In the genomic region with DNA sequence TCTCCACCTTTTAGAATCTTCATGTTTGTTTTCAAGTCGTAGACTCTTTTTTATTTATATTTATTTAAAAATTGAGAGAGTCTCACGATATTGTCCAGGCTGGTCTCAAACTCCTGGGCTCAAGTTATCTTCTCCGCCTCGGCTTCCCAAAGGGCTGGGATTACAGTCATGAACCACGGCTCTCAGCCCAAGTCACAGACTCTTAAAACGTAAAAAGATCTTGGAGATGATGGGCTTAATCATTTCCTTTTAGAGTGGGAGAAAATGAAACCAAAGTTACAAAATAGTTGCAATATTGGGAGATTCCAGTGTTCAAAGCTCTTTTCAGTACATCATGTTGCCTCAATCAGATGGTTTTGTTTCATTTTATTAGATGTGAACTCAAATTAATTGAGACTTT, we compare ENCODE assay signal across 24 cellular contexts.
DNase-seq lines count a peak whose midpoint lies in the region; ATAC-seq and TF ChIP-seq lines count a peak whose summit lies in the region.
"Had no signal": no experiment of that assay in that cellular context is flagged by ENCODE, and none has a peak within 500 bp of the region (broad histone marks: within the 10 kb centered on the region; RNA-seq: fewer than 3 reads in every experiment).

No MANE protein-coding gene starts in this region.

- H3K36me3 ChIP-seq in SK-N-SH (replicated peaks in 1 of 2; ENCODE audit: control insufficient read depth in 1 of 2, insufficient read depth in 2 of 2, low read length in 1 of 2) = no peaks in the 10 kb centered on the region
- no peaks in the 10 kb centered on the region for H3K36me3 ChIP-seq in adrenal gland (replicated peaks in 1 of 2)
- H3K36me3 ChIP-seq: HAP-1, sigmoid colon had no signal

- no peaks in the 10 kb centered on the region for H3K9me2 ChIP-seq in SK-N-SH

- no peak for TF ChIP-seq CTCF in SK-N-SH (IDR thresholded peaks at IDR 0.05)
- no peak for TF ChIP-seq CTCF in adrenal gland (IDR thresholded peaks at IDR 0.05)

- CTCF ChIA-PET in SK-N-SH (lab: Yijun Ruan, JAX) = no interaction called here
- CTCF ChIA-PET in activated CD8-positive, alpha-beta T cell treated with anti-CD3 and anti-CD28 coated beads, Interleukin-2, amount 10 ng/mL, durations not matched to agents 7 days and 5 days (lab: Charles Lee) = no interaction called here

- peaks cover 0 to 4% of the 10 kb centered on the region in 2 experiments; a peak in 2 of 4 replicates for H3K4me1 ChIP-seq in SK-N-SH (ENCODE audit: control insufficient read depth in 1 of 2, insufficient read depth in 2 of 2, low read depth in 1 of 2, low read length in 1 of 2)
- peaks cover 0 to 8% of the 10 kb centered on the region in 2 donors for H3K4me1 ChIP-seq in adrenal gland (replicated peaks in 1 of 2)

- H3K36me3 Mint-ChIP-seq in activated CD8-positive, alpha-beta T cell treated with anti-CD3 and anti-CD28 coated beads, Interleukin-2, amount 10 ng/mL, durations not matched to agents 7 days and 5 days (ENCODE audit: low read depth) = no peaks in the 10 kb centered on the region

- DNase-seq in SK-N-SH (no peak), OCI-M1 (lab: John Stamatoyannopoulos, UW) (peak; percentile 24), fibroblast of peridontal ligament (ENCODE audit: extremely low read depth) (peak; percentile 48), stromal cell of bone marrow (ENCODE audit: low read depth) (peak; percentile 18), NCI-H2171 (lab: John Stamatoyannopoulos, UW) (no peak), adrenal gland (no peak)
- no peak for DNase-seq in activated CD8-positive, alpha-beta T cell treated with anti-CD3 and anti-CD28 coated beads, Interleukin-2, amount 10 ng/mL, durations not matched to agents 7 days and 5 days
- DNase-seq: activated CD4-positive, alpha-beta T cell treated with anti-CD3 and anti-CD28 coated beads, Interleukin-2, amount 50 U/mL, for 1 hour; activated effector memory CD4-positive, alpha-beta T cell treated with anti-CD3 and anti-CD28 coated beads, Interleukin-2, amount 50 U/mL, for 16 hours; anterior cingulate cortex; effector memory CD4-positive, alpha-beta T cell; GF-D8; hippocampal formation; mammary epithelial cell; NCI-H1048; NCI-H2029; NCI-H446; sigmoid colon; stimulated activated CD4-positive, alpha-beta T cell treated with anti-CD3 and anti-CD28 coated beads, Interleukin-2, amount 100 ng/mL, for 24 hours had no signal

- no peak overlapping the region for H3K4me2 ChIP-seq in SK-N-SH

- no peaks in the 10 kb centered on the region for H3K79me2 ChIP-seq in SK-N-SH (ENCODE audit: insufficient read depth)

- H3K4me3 ChIP-seq in SK-N-SH (ENCODE audit: low read depth in 2 of 2, low read length in 1 of 2) (no peak overlapping the region), adrenal gland (no peak overlapping the region)
- H3K4me3 ChIP-seq: HAP-1, sigmoid colon had no signal

- 79% methylated on average over 6 of the region's 6 CpGs for WGBS in SK-N-SH (ENCODE audit: low lambda C conversion rate)
- 72 to 85% (median 81%) methylated on average over 6 of the region's 6 CpGs for WGBS in adrenal gland, 4 donors

- no peak for TF ChIP-seq RAD21 in SK-N-SH (IDR thresholded peaks at IDR 0.05; ENCODE audit: low read length)

- H3K9ac ChIP-seq in SK-N-SH = no peak overlapping the region

- H3K9me3 ChIP-seq in SK-N-SH (no peaks in the 10 kb centered on the region), adrenal gland (replicated peaks in 1 of 3) (no peaks in the 10 kb centered on the region)
- H3K9me3 ChIP-seq: HAP-1, sigmoid colon had no signal

- peak overlapping the region; percentile 78; the same call in 1 of the 2 replicates for H2AFZ ChIP-seq in SK-N-SH (ENCODE audit: low read depth)

- H3K4me3 Mint-ChIP-seq in activated CD8-positive, alpha-beta T cell treated with anti-CD3 and anti-CD28 coated beads, Interleukin-2, amount 10 ng/mL, durations not matched to agents 7 days and 5 days = no peak overlapping the region
- H3K4me3 Mint-ChIP-seq: stimulated activated naive CD8-positive, alpha-beta T cell treated with anti-CD3 and anti-CD28 coated beads, Interleukin-15, Interleukin-2, amounts not matched to agents 100 ng/mL and 50 ng/mL, for 24 hours had no signal

- TF ChIP-seq EP300 in SK-N-SH (IDR thresholded peaks at IDR 0.05; ENCODE audit: borderline replicate concordance in 1 of 2, low read depth in 1 of 2, low read length in 1 of 2) = no peak

- POLR2A ChIA-PET in SK-N-SH (lab: Yijun Ruan, JAX) = no interaction called here
- POLR2A ChIA-PET in activated CD8-positive, alpha-beta T cell treated with anti-CD3 and anti-CD28 coated beads, Interleukin-2, amount 10 ng/mL, durations not matched to agents 7 days and 5 days (lab: Charles Lee) = no interaction called here

- ATAC-seq in SK-N-SH treated with all-trans-retinoic acid at 6 μM for 48 hours = no peak
- no peak for ATAC-seq in activated CD8-positive, alpha-beta T cell treated with anti-CD3 and anti-CD28 coated beads, Interleukin-2, amount 10 ng/mL, durations not matched to agents 7 days and 5 days

- intact Hi-C loops in adrenal gland (cut with DNase I) = no loop called here

- no peaks in the 10 kb centered on the region for H3K27me3 Mint-ChIP-seq in activated CD8-positive, alpha-beta T cell treated with anti-CD3 and anti-CD28 coated beads, Interleukin-2, amount 10 ng/mL, durations not matched to agents 7 days and 5 days (ENCODE audit: low read depth)
- H3K27me3 Mint-ChIP-seq: stimulated activated naive CD8-positive, alpha-beta T cell treated with anti-CD3 and anti-CD28 coated beads, Interleukin-15, Interleukin-2, amounts not matched to agents 100 ng/mL and 50 ng/mL, for 24 hours had no signal

- no peaks in the 10 kb centered on the region for H4K20me1 ChIP-seq in SK-N-SH (ENCODE audit: insufficient read depth)

- H3F3A ChIP-seq in SK-N-SH (replicated peaks; ENCODE audit: insufficient read depth) = no peaks in the 10 kb centered on the region

- no peak overlapping the region for H3K27ac ChIP-seq in SK-N-SH (ENCODE audit: low read depth in 2 of 2, low read length in 1 of 2)
- no peak overlapping the region for H3K27ac ChIP-seq in adrenal gland
- H3K27ac ChIP-seq: C4-2B, RWPE1, sigmoid colon had no signal

- H3K4me1 Mint-ChIP-seq in activated CD8-positive, alpha-beta T cell treated with anti-CD3 and anti-CD28 coated beads, Interleukin-2, amount 10 ng/mL, durations not matched to agents 7 days and 5 days (ENCODE audit: low read depth) = peaks cover 15% of the 10 kb centered on the region

- H3K27ac Mint-ChIP-seq in activated CD8-positive, alpha-beta T cell treated with anti-CD3 and anti-CD28 coated beads, Interleukin-2, amount 10 ng/mL, durations not matched to agents 7 days and 5 days = no peak overlapping the region
- H3K27ac Mint-ChIP-seq: stimulated activated naive CD8-positive, alpha-beta T cell treated with anti-CD3 and anti-CD28 coated beads, Interleukin-15, Interleukin-2, amounts not matched to agents 100 ng/mL and 50 ng/mL, for 24 hours had no signal

- no peaks in the 10 kb centered on the region for H3K27me3 ChIP-seq in SK-N-SH (ENCODE audit: insufficient read depth)
- H3K27me3 ChIP-seq in adrenal gland = no peaks in the 10 kb centered on the region
- H3K27me3 ChIP-seq: sigmoid colon had no signal

- no peaks in the 10 kb centered on the region for H3K9me3 Mint-ChIP-seq in activated CD8-positive, alpha-beta T cell treated with anti-CD3 and anti-CD28 coated beads, Interleukin-2, amount 10 ng/mL, durations not matched to agents 7 days and 5 days (ENCODE audit: insufficient read depth)
- H3K9me3 Mint-ChIP-seq: stimulated activated naive CD8-positive, alpha-beta T cell treated with anti-CD3 and anti-CD28 coated beads, Interleukin-15, Interleukin-2, amounts not matched to agents 100 ng/mL and 50 ng/mL, for 24 hours had no signal

- no peak for TF ChIP-seq POLR2A in adrenal gland (IDR thresholded peaks at IDR 0.05)

TF ChIP-seq in SK-N-SH treated with all-trans-retinoic acid at 6 μM for 48 hours, 23 proteins besides CTCF, POLR2A, EP300 and RAD21:
- TF ChIP-seq OSR1 (CRISPR knock-in tag; IDR thresholded peaks at IDR 0.05) = no peak
- TF ChIP-seq, protein P1, sequence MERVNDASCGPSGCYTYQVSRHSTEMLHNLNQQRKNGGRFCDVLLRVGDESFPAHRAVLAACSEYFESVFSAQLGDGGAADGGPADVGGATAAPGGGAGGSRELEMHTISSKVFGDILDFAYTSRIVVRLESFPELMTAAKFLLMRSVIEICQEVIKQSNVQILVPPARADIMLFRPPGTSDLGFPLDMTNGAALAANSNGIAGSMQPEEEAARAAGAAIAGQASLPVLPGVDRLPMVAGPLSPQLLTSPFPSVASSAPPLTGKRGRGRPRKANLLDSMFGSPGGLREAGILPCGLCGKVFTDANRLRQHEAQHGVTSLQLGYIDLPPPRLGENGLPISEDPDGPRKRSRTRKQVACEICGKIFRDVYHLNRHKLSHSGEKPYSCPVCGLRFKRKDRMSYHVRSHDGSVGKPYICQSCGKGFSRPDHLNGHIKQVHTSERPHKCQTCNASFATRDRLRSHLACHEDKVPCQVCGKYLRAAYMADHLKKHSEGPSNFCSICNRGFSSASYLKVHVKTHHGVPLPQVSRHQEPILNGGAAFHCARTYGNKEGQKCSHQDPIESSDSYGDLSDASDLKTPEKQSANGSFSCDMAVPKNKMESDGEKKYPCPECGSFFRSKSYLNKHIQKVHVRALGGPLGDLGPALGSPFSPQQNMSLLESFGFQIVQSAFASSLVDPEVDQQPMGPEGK (CRISPR knock-in tag; IDR thresholded peaks at IDR 0.05; ENCODE audit: borderline replicate concordance) = no peak
- no peak for TF ChIP-seq SNAI2 (CRISPR knock-in tag; IDR thresholded peaks at IDR 0.05)
- no peak for TF ChIP-seq ZC3H10 (CRISPR knock-in tag; IDR thresholded peaks at IDR 0.05)

Comparison
In these comparisons a context has a peak if more than half of its experiments do, and no peak if none do; other contexts are left out.
1. DNase-seq: peak in OCI-M1 (single experiment), fibroblast of peridontal ligament (single experiment) and stromal cell of bone marrow (single experiment); none in SK-N-SH (single experiment), NCI-H2171 (single experiment), activated CD8-positive, alpha-beta T cell treated with anti-CD3 and anti-CD28 coated beads, Interleukin-2, amount 10 ng/mL, durations not matched to agents 7 days and 5 days (single experiment) and adrenal gland (0 of 7).